10 cellular contexts compared by ENCODE assay signal in genomic region chr18:9804517-9805104, GRCh38.
A peak's percentile ranks its signal among the peaks of the same experiment; 100 is the strongest.
DNase-seq lines count a peak whose midpoint lies in the region; ATAC-seq, FAIRE-seq and TF ChIP-seq lines count a peak whose summit lies in the region.
"Had no signal": no experiment of that assay in that cellular context is flagged by ENCODE, and none has a peak within 500 bp of the region (broad histone marks: within the 10 kb centered on the region; RNA-seq: fewer than 3 reads in every experiment).

No MANE protein-coding gene starts in this region.

- H3K9me3 ChIP-seq in astrocyte (ENCODE audit: insufficient read depth, low read depth, low read length) (no peaks in the 10 kb centered on the region), HepG2 (ENCODE audit: low read length) (no peaks in the 10 kb centered on the region), thoracic aorta (no peaks in the 10 kb centered on the region)

- H3K9ac ChIP-seq in astrocyte (ENCODE audit: low read length) (peak overlapping the region; percentile 4), HepG2 (ENCODE audit: insufficient read depth, low read depth, low read length) (peak overlapping the region; percentile 59)

- H3K27me3 ChIP-seq in astrocyte (ENCODE audit: insufficient read depth, low read length) (no peaks in the 10 kb centered on the region), HepG2 (ENCODE audit: control insufficient read depth in 1 of 2, insufficient read depth in 2 of 2, low read length in 2 of 2) (no peaks in the 10 kb centered on the region; a peak in 1 of 5 replicates), thoracic aorta (replicated peaks; ENCODE audit: insufficient read depth) (no peaks in the 10 kb centered on the region)

- H3K4me3 Mint-ChIP-seq in astrocyte (ENCODE audit: unreplicated experiment), result no peak overlapping the region
- H3K4me3 Mint-ChIP-seq: activated T-cell treated with anti-CD3 and anti-CD28 coated beads, Interleukin-2, amount 50 U/mL, for 72 hours; IgD-negative memory B cell had no signal

- H3K9me3 Mint-ChIP-seq in astrocyte (ENCODE audit: unreplicated experiment), result peaks cover 2% of the 10 kb centered on the region
- H3K9me3 Mint-ChIP-seq: activated T-cell treated with anti-CD3 and anti-CD28 coated beads, Interleukin-2, amount 50 U/mL, for 72 hours had no signal

- POLR2A ChIA-PET in HepG2 (lab: Yijun Ruan, JAX), result interaction anchor here (1.2 to 3.3 kb wide), 3 partner anchors 25 to 110 kb away, joined by 3 to 25 read pairs (median 18); partner anchors contain the start of gene VAPA

- BruUV-seq in HepG2 (replicated peaks; lab: Mats Ljungman, UMichigan), result no TSS peak

- TF ChIP-seq RAD21 in HepG2 (CRISPR knock-in tag; IDR thresholded peaks at IDR 0.05), result no peak

- in situ Hi-C loops in HepG2 (cut with HindIII; ENCODE audit: extremely low pct_ligation_motif_present, low pct_unique_long_range_greater_than_20kb), result loop anchor here (10.0 kb wide), 1 partner anchor 120 kb away; no protein-coding TSS in a partner anchor

- H4K20me1 ChIP-seq in astrocyte (ENCODE audit: insufficient read depth, low read length) (peaks cover 27% of the 10 kb centered on the region), HepG2 (ENCODE audit: insufficient read depth, low read length) (no peaks in the 10 kb centered on the region)

- DNase-seq in NCI-H1694 (lab: John Stamatoyannopoulos, UW), result peak; percentile 43
- no peak for DNase-seq in NCI-H1694 treated with DMSO at 0.1 percent for 48 hours (lab: John Stamatoyannopoulos, UW)
- DNase-seq in astrocyte (ENCODE audit: low read depth), result no peak
- no peak for DNase-seq in HepG2 (ENCODE audit: low spot score)
- DNase-seq in thoracic aorta (ENCODE audit: low spot score), result no peak
- DNase-seq in NCI-H226, result no peak
- no peak for DNase-seq in activated CD4-positive, alpha-beta T cell treated with anti-CD3 and anti-CD28 coated beads, Interleukin-2, amount 50 U/mL, for 1 hour
- DNase-seq: activated T-cell treated with anti-CD3 and anti-CD28 coated beads, Interleukin-2, amount 50 U/mL, for 72 hours had no signal

- no peak overlapping the region for H3K4me3 ChIP-seq in astrocyte (ENCODE audit: insufficient read depth, low read depth, low read length)
- peak overlapping the region; percentile 56 to 76 (median 57) for H3K4me3 ChIP-seq in HepG2 (replicated peaks in 1 of 3; ENCODE audit: insufficient read depth in 1 of 3, low read depth in 2 of 3, low read length in 3 of 3)
- H3K4me3 ChIP-seq in thoracic aorta, result peak overlapping the region; percentile 6

- H3K36me3 Mint-ChIP-seq in astrocyte (ENCODE audit: low read depth, unreplicated experiment), result peaks cover 15% of the 10 kb centered on the region

- peaks cover 18% of the 10 kb centered on the region for H3K79me2 ChIP-seq in astrocyte (ENCODE audit: insufficient read depth, low read length)
- no peaks in the 10 kb centered on the region for H3K79me2 ChIP-seq in HepG2 (ENCODE audit: insufficient read depth, low read length)

- H3K27ac Mint-ChIP-seq in astrocyte (ENCODE audit: unreplicated experiment), result no peak overlapping the region
- H3K27ac Mint-ChIP-seq: activated T-cell treated with anti-CD3 and anti-CD28 coated beads, Interleukin-2, amount 50 U/mL, for 72 hours had no signal

- peaks cover 37% of the 10 kb centered on the region for H3K4me1 Mint-ChIP-seq in astrocyte (ENCODE audit: low read depth, unreplicated experiment)

- no peak for TF ChIP-seq POLR2A in HepG2 (IDR thresholded peaks at IDR 0.05; ENCODE audit: insufficient read depth in 1 of 2, low read depth in 2 of 2, low read length in 2 of 2)

- FAIRE-seq in astrocyte (lab: Jason Lieb, UNC) (no peak), HepG2 (lab: Jason Lieb, UNC) (no peak)

- H3K36me3 ChIP-seq in astrocyte (ENCODE audit: insufficient read depth, low read length), result peaks cover 5% of the 10 kb centered on the region
- H3K36me3 ChIP-seq in HepG2 (replicated peaks in 1 of 2; ENCODE audit: control insufficient read depth in 1 of 2, insufficient read depth in 2 of 2, low read length in 2 of 2), result no peaks in the 10 kb centered on the region
- H3K36me3 ChIP-seq in thoracic aorta, result no peaks in the 10 kb centered on the region

- H2AFZ ChIP-seq in astrocyte (ENCODE audit: low read depth, low read length) (no peak overlapping the region), HepG2 (ENCODE audit: low read length) (peak overlapping the region; percentile 71)

- WGBS in HepG2 (ENCODE audit: low lambda C conversion rate), result 10% methylated on average over 5 of the region's 5 CpGs

- no peak for TF ChIP-seq CTCF in astrocyte (IDR thresholded peaks at IDR 0.05; ENCODE audit: insufficient read depth, low read depth, low read length)
- TF ChIP-seq CTCF in HepG2 (CRISPR knock-in tag; IDR thresholded peaks at IDR 0.05), result peak; percentile 18; the same call in 1 of the 2 replicates
- no peak for TF ChIP-seq CTCF in thoracic aorta (IDR thresholded peaks at IDR 0.05)

- ATAC-seq in HepG2 (peak; percentile 40), thoracic aorta (ENCODE audit: insufficient number of reproducible peaks, low FRiP score, low read depth) (no peak), GM18520 (IDR thresholded peaks at IDR 0.05; ENCODE audit: unreplicated experiment) (no peak)
- ATAC-seq: activated T-cell treated with anti-CD3 and anti-CD28 coated beads, Interleukin-2, amount 50 U/mL, for 72 hours had no signal

- H3K4me2 ChIP-seq in astrocyte (ENCODE audit: low read length) (no peak overlapping the region), HepG2 (ENCODE audit: low read depth, low read length) (peak overlapping the region; percentile 86)

- TF ChIP-seq EP300 in HepG2 (IDR thresholded peaks at IDR 0.05; ENCODE audit: low read depth in 2 of 2, low read length in 2 of 2), result no peak
- no peak for TF ChIP-seq EP300 in HepG2 (CRISPR knock-in tag; IDR thresholded peaks at IDR 0.05; ENCODE audit: borderline replicate concordance)

- intact Hi-C loops in HepG2 (cut with micrococcal nuclease; ENCODE audit: unreplicated experiment), result loop anchor here (5.0 kb wide), 1 partner anchor 113 kb away; no protein-coding TSS in a partner anchor

- CTCF ChIA-PET in HepG2 (lab: Yijun Ruan, JAX; ENCODE audit: low intra/inter-chr PET ratio, low total read pairs), result no interaction called here

- H3K27ac ChIP-seq in astrocyte (ENCODE audit: low read depth, low read length) (no peak overlapping the region), HepG2 (ENCODE audit: extremely low read length, insufficient read depth, low read length) (peak overlapping the region; percentile 50), thoracic aorta (peak overlapping the region; percentile 48 to 73)

- H3K27me3 Mint-ChIP-seq in astrocyte (ENCODE audit: low read depth, unreplicated experiment), result no peaks in the 10 kb centered on the region
- H3K27me3 Mint-ChIP-seq: IgD-negative memory B cell had no signal

- H3K4me1 ChIP-seq in astrocyte (ENCODE audit: insufficient read depth, low read length) (peaks cover 29% of the 10 kb centered on the region), HepG2 (ENCODE audit: insufficient read depth, low read length) (peaks cover 80% of the 10 kb centered on the region), thoracic aorta (ENCODE audit: control insufficient read depth in 1 of 2, low read depth in 2 of 2) (peaks cover 34 to 58% of the 10 kb centered on the region in 2 donors)

TF ChIP-seq in HepG2, 621 proteins besides CTCF, POLR2A, EP300 and RAD21:
- TF ChIP-seq CBX1 (IDR thresholded peaks at IDR 0.05; ENCODE audit: low read depth) (no peak), ZNF724P (CRISPR knock-in tag; IDR thresholded peaks at IDR 0.05; ENCODE audit: borderline replicate concordance) (no peak), ZNF530 (CRISPR knock-in tag; IDR thresholded peaks at IDR 0.05; ENCODE audit: low read depth) (no peak), ZMYM2 (CRISPR knock-in tag; IDR thresholded peaks at IDR 0.05) (no peak), ZNF44 (CRISPR knock-in tag; IDR thresholded peaks at IDR 0.05) (0 out of 2 replicates have a peak, but pooled peaks have one; percentile 32), NR2F1 (CRISPR knock-in tag; IDR thresholded peaks at IDR 0.05) (0 out of 4 replicates have a peak, but pooled peaks of 1 of the 2 experiments have one; percentile 17), TOE1 (CRISPR knock-in tag; IDR thresholded peaks at IDR 0.05) (no peak), CENPBD1 (CRISPR knock-in tag; IDR thresholded peaks at IDR 0.05; ENCODE audit: borderline replicate concordance, low read depth) (no peak), CREBL2 (CRISPR knock-in tag; IDR thresholded peaks at IDR 0.05; ENCODE audit: borderline replicate concordance) (no peak), RAD51 (IDR thresholded peaks at IDR 0.05; ENCODE audit: borderline replicate concordance) (no peak), ZNF333 (CRISPR knock-in tag; IDR thresholded peaks at IDR 0.05; ENCODE audit: borderline replicate concordance) (no peak), PLRG1 (conservative IDR thresholded peaks at IDR 0.05) (no peak), ZNF205 (CRISPR knock-in tag; IDR thresholded peaks at IDR 0.05) (no peak), MBD4 (IDR thresholded peaks at IDR 0.05; ENCODE audit: borderline replicate concordance, low read length) (no peak), ZNF33A (CRISPR knock-in tag; IDR thresholded peaks at IDR 0.05; ENCODE audit: borderline replicate concordance) (no peak), MIXL1 (CRISPR knock-in tag; IDR thresholded peaks at IDR 0.05) (no peak), ZNF770 (CRISPR knock-in tag; IDR thresholded peaks at IDR 0.05) (peak; percentile 69; the same call in 1 of the 2 replicates), TRIM24 (CRISPR knock-in tag; IDR thresholded peaks at IDR 0.05) (no peak)
TF ChIP-seq in HepG2: peak in this region for 3.
